Comparison of ENCODE assay signal across 8 cellular contexts in genomic region chr14:31419179-31420012, GRCh38. TPM values are rescaled to one million over a fixed set of nuclear protein-coding genes. Genes with fewer than 3 reads are reported as not detected.
DNase-seq lines count a peak whose midpoint lies in the region; ATAC-seq and TF ChIP-seq lines count a peak whose summit lies in the region.

No MANE protein-coding gene starts in this region.

- H3K36me3 ChIP-seq in muscle layer of colon (ENCODE audit: insufficient read depth, low read length), result no peaks in the 10 kb centered on the region

- DNase-seq in EH (ENCODE audit: low read depth), result peak; percentile 71
- peak; percentile 73 for DNase-seq in M059J (ENCODE audit: low read depth)
- peak; percentile 59 for DNase-seq in choroid plexus epithelial cell (ENCODE audit: low read depth)
- DNase-seq in hippocampal formation (lab: John Stamatoyannopoulos, UW), result no peak

- peak overlapping the region; percentile 28 for H3K9ac ChIP-seq in muscle layer of colon (ENCODE audit: low read length)

- H3K4me3 ChIP-seq in choroid plexus epithelial cell (ENCODE audit: low read depth, low read length) (peak overlapping the region; percentile 94), muscle layer of colon (ENCODE audit: low read depth in 1 of 2, low read length in 2 of 2) (peak overlapping the region; percentile 88 to 98)

- H3K27me3 ChIP-seq in muscle layer of colon (ENCODE audit: control insufficient read depth in 1 of 2, insufficient read depth in 2 of 2, low read length in 2 of 2), result no peaks in the 10 kb centered on the region

- H3K4me1 ChIP-seq in muscle layer of colon (ENCODE audit: insufficient read depth, low read length), result peaks cover 16% of the 10 kb centered on the region

- TF ChIP-seq CTCF in choroid plexus epithelial cell (conservative IDR thresholded peaks at IDR 0.05; ENCODE audit: low read depth, low read length), result no peak

- H3K9me3 ChIP-seq in muscle layer of colon (ENCODE audit: low read length), result no peaks in the 10 kb centered on the region

- H3K27ac ChIP-seq in muscle layer of colon (ENCODE audit: low read depth, low read length), result peak overlapping the region; percentile 88

- no peak for ATAC-seq in HG03025 (IDR thresholded peaks at IDR 0.05; ENCODE audit: low FRiP score, unreplicated experiment)
- no peak for ATAC-seq in HG03108 (IDR thresholded peaks at IDR 0.05; ENCODE audit: unreplicated experiment)
- no peak for ATAC-seq in HG03457 (IDR thresholded peaks at IDR 0.05; ENCODE audit: unreplicated experiment)

RNA-seq across cellular contexts. Expression of gene HEATR5A, which starts 1.0 kb away (rescaled TPM):
- 9.8 and 16.7 TPM in 2 replicates for total RNA-seq in M059J (2014; rRNA removed; shearing (Covaris generic))

RNA-seq across cellular contexts. Expression of gene DTD2, which starts 37.9 kb away (rescaled TPM):
- total RNA-seq in M059J (2014; rRNA removed; shearing (Covaris generic)), result 13.6 and 22.9 TPM in 2 replicates

Comparison
In these comparisons a context has a peak if more than half of its experiments do, and no peak if none do; other contexts are left out.
1. DNase-seq: peak in EH (single experiment), M059J (single experiment) and choroid plexus epithelial cell (single experiment); none in hippocampal formation (0 of 2).